20 cellular contexts compared by ENCODE assay signal in genomic region chr5:170642066-170642735, GRCh38.
A peak's percentile ranks its signal among the peaks of the same experiment; 100 is the strongest.
DNase-seq lines count a peak whose midpoint lies in the region; ATAC-seq, FAIRE-seq and TF ChIP-seq lines count a peak whose summit lies in the region.
"Had no signal": no experiment of that assay in that cellular context is flagged by ENCODE, and none has a peak within 500 bp of the region (broad histone marks: within the 10 kb centered on the region; RNA-seq: fewer than 3 reads in every experiment).

No MANE protein-coding gene starts in this region.

- no peak overlapping the region for H2AFZ ChIP-seq in neuronal stem cell (ENCODE audit: low read length)

- H3K14ac ChIP-seq in neuronal stem cell (ENCODE audit: low read length), result peak overlapping the region; percentile 50

- H2BK12ac ChIP-seq in neuronal stem cell (ENCODE audit: low read length), result no peak overlapping the region

- DNase-seq in bronchial epithelial cell (ENCODE audit: low read depth), result no peak
- peak; percentile 75 for DNase-seq in chondrocyte (ENCODE audit: low spot score)
- peak; percentile 14 for DNase-seq in kidney
- no peak for DNase-seq in neuronal stem cell (ENCODE audit: low spot score)
- DNase-seq in foreskin keratinocyte, result no peak
- no peak for DNase-seq in ecto neural progenitor cell (ENCODE audit: low spot score)
- DNase-seq: ACHN; CD4-positive, alpha-beta memory T cell; DMS153; DMS79; GF-D8; GOT3; H9 had no signal

- H3K4me1 ChIP-seq in kidney (ENCODE audit: control insufficient read depth in 1 of 2, insufficient read depth in 1 of 2, low read depth in 1 of 2, low read length in 2 of 2), result no peaks in the 10 kb centered on the region
- no peaks in the 10 kb centered on the region for H3K4me1 ChIP-seq in neuronal stem cell (ENCODE audit: control insufficient read depth in 2 of 2, insufficient read depth in 1 of 2, low read depth in 1 of 2, low read length in 2 of 2)
- H3K4me1 ChIP-seq in foreskin keratinocyte, result no peaks in the 10 kb centered on the region

- intact Hi-C loops in kidney (cut with DNase I), result no loop called here

- no peak overlapping the region for H3K4me3 Mint-ChIP-seq in chondrocyte (ENCODE audit: unreplicated experiment)
- H3K4me3 Mint-ChIP-seq: CD14-positive monocyte; CD4-positive, alpha-beta memory T cell; H9; IgD-negative memory B cell had no signal

- H3K9ac ChIP-seq in kidney (ENCODE audit: low read length in 2 of 2) (no peak overlapping the region), neuronal stem cell (ENCODE audit: low read depth, low read length, poor library complexity) (no peak overlapping the region)
- H3K9ac ChIP-seq: BLaER1 had no signal

- TF ChIP-seq CTCF in bronchial epithelial cell (IDR thresholded peaks at IDR 0.05; ENCODE audit: insufficient read depth, low read length, severe bottlenecking), result no peak
- TF ChIP-seq CTCF in chondrocyte (IDR thresholded peaks at IDR 0.05), result no peak
- TF ChIP-seq CTCF in kidney (IDR thresholded peaks at IDR 0.05; ENCODE audit: borderline replicate concordance, extremely low read depth, insufficient read depth), result no peak
- no peak for TF ChIP-seq CTCF in foreskin keratinocyte (conservative IDR thresholded peaks at IDR 0.05)

- H3K27ac Mint-ChIP-seq in chondrocyte (ENCODE audit: unreplicated experiment), result no peak overlapping the region
- H3K27ac Mint-ChIP-seq: CD14-positive monocyte; CD4-positive, alpha-beta memory T cell; H9; IgD-negative memory B cell had no signal

- no peak overlapping the region for H3K4ac ChIP-seq in neuronal stem cell (ENCODE audit: low read length)

- H3K27ac ChIP-seq in kidney (ENCODE audit: low read depth in 2 of 2, low read length in 2 of 2) (no peak overlapping the region), neuronal stem cell (replicated peaks; ENCODE audit: low read length) (no peak overlapping the region), foreskin keratinocyte (no peak overlapping the region)
- H3K27ac ChIP-seq: BLaER1 had no signal

- H3K4me2 ChIP-seq in neuronal stem cell (ENCODE audit: insufficient read depth, low read length, poor library complexity, severe bottlenecking), result no peak overlapping the region

- no CpG with 5 or more reads among the region's 18 CpGs for WGBS in neuronal stem cell (ENCODE audit: extremely low coverage in 2 of 2, insufficient read length in 2 of 2, insufficient replicate concordance in 1 of 2), 2 donors

- H3K36me3 ChIP-seq in bronchial epithelial cell (ENCODE audit: control insufficient read depth, insufficient read depth, low read length) (no peaks in the 10 kb centered on the region), kidney (ENCODE audit: control insufficient read depth in 1 of 2, insufficient read depth in 2 of 2, low read length in 2 of 2) (no peaks in the 10 kb centered on the region), neuronal stem cell (replicated peaks in 1 of 2; ENCODE audit: control insufficient read depth in 2 of 2, insufficient read depth in 2 of 2, low read length in 2 of 2) (no peaks in the 10 kb centered on the region)
- H3K36me3 ChIP-seq: BLaER1 had no signal

- H3K27me3 ChIP-seq in bronchial epithelial cell (ENCODE audit: control insufficient read depth, insufficient read depth, low read length), result no peaks in the 10 kb centered on the region
- H3K27me3 ChIP-seq in neuronal stem cell (ENCODE audit: control insufficient read depth in 3 of 3, insufficient read depth in 3 of 3, low read depth in 1 of 3, low read length in 3 of 3), result peaks cover 0 to 2% (median 0%) of the 10 kb centered on the region in 3 experiments
- peaks cover 6% of the 10 kb centered on the region for H3K27me3 ChIP-seq in foreskin keratinocyte
- H3K27me3 ChIP-seq: BLaER1 had no signal

- no peak overlapping the region for H2BK120ac ChIP-seq in neuronal stem cell (ENCODE audit: low read depth, low read length)

- H2AK5ac ChIP-seq in neuronal stem cell (ENCODE audit: low read depth, low read length), result no peak overlapping the region

- no peak overlapping the region for H4K8ac ChIP-seq in neuronal stem cell (ENCODE audit: low read depth, low read length)

- H3K27me3 Mint-ChIP-seq in chondrocyte (ENCODE audit: low read depth), result no peaks in the 10 kb centered on the region

- no peak overlapping the region for H2BK5ac ChIP-seq in neuronal stem cell (ENCODE audit: low read length)

- H3K79me1 ChIP-seq in neuronal stem cell (ENCODE audit: low read depth, low read length), result no peaks in the 10 kb centered on the region

- FAIRE-seq in bronchial epithelial cell (lab: Jason Lieb, UNC), result peak; percentile 23
- FAIRE-seq in kidney (lab: Jason Lieb, UNC), result no peak
- FAIRE-seq: A204.1, HepG2 had no signal

- H3K4me1 Mint-ChIP-seq in chondrocyte (ENCODE audit: low read depth), result peaks cover 4% of the 10 kb centered on the region
- H3K4me1 Mint-ChIP-seq: IgD-negative memory B cell had no signal

- ATAC-seq in GM21526 (IDR thresholded peaks at IDR 0.05; ENCODE audit: low FRiP score, unreplicated experiment) (no peak), HG03139 (IDR thresholded peaks at IDR 0.05; ENCODE audit: unreplicated experiment) (no peak), foreskin keratinocyte (no peak)
- ATAC-seq: HepG2 had no signal

- no peak overlapping the region for H3K23ac ChIP-seq in neuronal stem cell (ENCODE audit: low read depth, low read length, poor library complexity)

- H3K9me3 Mint-ChIP-seq in chondrocyte (ENCODE audit: low read depth), result no peaks in the 10 kb centered on the region
- H3K9me3 Mint-ChIP-seq: CD14-positive monocyte; CD4-positive, alpha-beta memory T cell; H9; IgD-negative memory B cell had no signal

- no peak overlapping the region for H2BK15ac ChIP-seq in neuronal stem cell (ENCODE audit: low read length)

- H3K18ac ChIP-seq in neuronal stem cell (ENCODE audit: low read length), result no peak overlapping the region

- no peaks in the 10 kb centered on the region for H3K36me3 Mint-ChIP-seq in chondrocyte (ENCODE audit: low read depth)
- H3K36me3 Mint-ChIP-seq: CD14-positive monocyte; CD4-positive, alpha-beta memory T cell; IgD-negative memory B cell had no signal

- H3K4me3 ChIP-seq in bronchial epithelial cell (ENCODE audit: low read depth, low read length) (no peak overlapping the region), kidney (ENCODE audit: low read length in 2 of 2) (no peak overlapping the region), neuronal stem cell (ENCODE audit: low read length in 2 of 2) (no peak overlapping the region)
- H3K4me3 ChIP-seq: BLaER1 had no signal

- H4K91ac ChIP-seq in neuronal stem cell (ENCODE audit: low read depth, low read length, poor library complexity), result no peak overlapping the region

- H3K9me3 ChIP-seq in kidney (ENCODE audit: control insufficient read depth in 1 of 2, low read length in 2 of 2) (no peaks in the 10 kb centered on the region), neuronal stem cell (replicated peaks in 1 of 2; ENCODE audit: control insufficient read depth in 2 of 2, insufficient read depth in 1 of 2, low read depth in 1 of 2, low read length in 2 of 2) (no peaks in the 10 kb centered on the region)
- H3K9me3 ChIP-seq: BLaER1 had no signal

Comparison
In these comparisons a context has a peak if more than half of its experiments do, and no peak if none do; other contexts are left out.
1. DNase-seq: peak in chondrocyte (single experiment) and kidney (single experiment); none in bronchial epithelial cell (single experiment), neuronal stem cell (single experiment), foreskin keratinocyte (0 of 2) and ecto neural progenitor cell (single experiment).